Comparison of ENCODE assay signal across 28 cellular contexts in genomic region chr13:77114271-77114670, GRCh38.
"Had no signal": no experiment of that assay in that cellular context is flagged by ENCODE, and none has a peak within 500 bp of the region (broad histone marks: within the 10 kb centered on the region; RNA-seq: fewer than 3 reads in every experiment).

No MANE protein-coding gene starts in this region.

- H3K4me1 ChIP-seq: body of pancreas, heart left ventricle, left lung, lower lobe of right lung, right atrium auricular region, suprapubic skin, tibial artery, upper lobe of right lung had no signal

- H3K9me3 ChIP-seq: body of pancreas, suprapubic skin, upper lobe of right lung had no signal

- DNase-seq: activated B cell treated with CpG ODN at 0.5 μM for 24 hours; activated CD4-positive, alpha-beta T cell treated with anti-CD3 and anti-CD28 coated beads, Interleukin-2, amount 50 U/mL, for 1 hour; activated CD8-positive, alpha-beta T cell treated with anti-CD3 and anti-CD28 coated beads for 36 hours; activated gamma-delta T cell treated with Interleukin-2 at 50 U/mL for 16 hours; activated naive CD8-positive, alpha-beta T cell treated with anti-CD3 and anti-CD28 coated beads, Interleukin-2, amount 50 U/mL, for 24 hours; activated T-cell treated with anti-CD3 and anti-CD28 coated beads, Interleukin-2, amount 50 U/mL, for 4 hours; body of pancreas; cerebellar nuclear complex; dorsolateral prefrontal cortex; effector memory CD4-positive, alpha-beta T cell; erythroblast; foreskin fibroblast; heart left ventricle; hypothalamus; left lung; lower lobe of right lung; naive thymus-derived CD8-positive, alpha-beta T cell; nucleus accumbens; stimulated activated CD4-positive, alpha-beta T cell treated with anti-CD3 and anti-CD28 coated beads, Interleukin-15, amount 100 ng/mL, for 24 hours; stimulated activated CD4-positive, alpha-beta T cell treated with anti-CD3 and anti-CD28 coated beads, Interleukin-2, amount 100 ng/mL, for 24 hours; stimulated activated naive B cell treated with anti-CD40 and anti-IgM and Interleukin-4, amounts not matched to agents 10 μg/mL and 1 μg/mL and 100 μg/mL, for 72 hours; tibial artery; upper lobe of right lung had no signal

- ATAC-seq: activated CD8-positive, alpha-beta T cell treated with anti-CD3 and anti-CD28 coated beads for 36 hours; activated naive CD8-positive, alpha-beta T cell treated with anti-CD3 and anti-CD28 coated beads, Interleukin-2, amount 50 U/mL, for 24 hours; activated T-cell treated with anti-CD3 and anti-CD28 coated beads, Interleukin-2, amount 50 U/mL, for 4 hours; activated T-helper 17 cell treated with anti-CD3 and anti-CD28 coated beads, Interleukin-2, amount 50 U/mL, for 72 hours; body of pancreas; heart left ventricle; left lung; lower lobe of right lung; naive thymus-derived CD8-positive, alpha-beta T cell; stimulated activated naive B cell treated with anti-CD40 and anti-IgM and Interleukin-4, amounts not matched to agents 10 μg/mL and 1 μg/mL and 100 μg/mL, for 72 hours; upper lobe of right lung had no signal

- H3K4me3 ChIP-seq: body of pancreas, cardiac muscle cell, coronary artery, dorsolateral prefrontal cortex, heart left ventricle, left lung, lower lobe of right lung, right atrium auricular region, suprapubic skin, tibial artery, upper lobe of right lung had no signal

- H3K27ac ChIP-seq: body of pancreas, cardiac muscle cell, coronary artery, dorsolateral prefrontal cortex, heart left ventricle, left lung, lower lobe of right lung, right atrium auricular region, suprapubic skin, tibial artery, upper lobe of right lung had no signal

- H3K27me3 ChIP-seq: body of pancreas, cardiac muscle cell, dorsolateral prefrontal cortex, heart left ventricle, left lung, right atrium auricular region, suprapubic skin, tibial artery, upper lobe of right lung had no signal

- H3K36me3 ChIP-seq: cardiac muscle cell had no signal
